6 cellular contexts compared by ENCODE assay signal in the genomic region with DNA sequence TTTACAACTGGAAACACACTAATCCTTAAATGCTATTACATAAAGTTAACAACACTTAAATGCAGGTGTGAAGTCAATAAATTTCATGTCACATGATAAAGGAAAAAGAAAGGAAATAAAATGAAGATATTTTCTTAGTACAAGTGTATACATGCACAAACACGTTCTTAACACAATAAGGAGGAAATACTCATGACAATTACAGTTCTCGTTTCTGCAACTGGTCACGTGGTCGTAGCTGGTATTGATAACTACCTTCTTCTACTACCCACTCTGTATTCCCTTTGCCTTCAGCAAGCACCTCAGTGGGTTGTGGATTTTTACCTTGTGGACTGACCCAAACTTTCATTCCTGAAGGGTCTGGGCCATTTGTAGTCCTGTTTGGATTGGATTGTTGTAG. TPM values are rescaled to one million over a fixed set of nuclear protein-coding genes. Genes with fewer than 3 reads are reported as not detected.
A peak's percentile ranks its signal among the peaks of the same experiment; 100 is the strongest.
DNase-seq lines count a peak whose midpoint lies in the region; ATAC-seq, FAIRE-seq and TF ChIP-seq lines count a peak whose summit lies in the region.
"Not testable (repeated sequence)": the region's sequence is repeated elsewhere in the genome, so short reads cannot be mapped to it uniquely, and the experiment has no call there.

No MANE protein-coding gene starts in this region.

- FAIRE-seq in K562 (lab: Jason Lieb, UNC) = not testable (repeated sequence)

- H3K4me1 ChIP-seq in K562 (replicated peaks in 1 of 2; ENCODE audit: control insufficient read depth in 2 of 2, insufficient read depth in 2 of 2, low read length in 2 of 2) = not testable (repeated sequence)

- peak; percentile 41 for DNase-seq in CD1c-positive myeloid dendritic cell (ENCODE audit: extremely low spot score)
- peak; percentile 23 for DNase-seq in MV-4-11 (lab: John Stamatoyannopoulos, UW)
- DNase-seq in NOMO-1 treated with DMSO at 0.1 percent for 48 hours (lab: John Stamatoyannopoulos, UW; ENCODE audit: unreplicated experiment) = peak; percentile 36
- DNase-seq in K562 (ENCODE audit: extremely low read depth in 1 of 4, low spot score in 3 of 4); central memory CD8-positive, alpha-beta T cell (ENCODE audit: low spot score in 2 of 2): not testable (repeated sequence)
- peak; percentile 58 for DNase-seq in epithelial cell of esophagus (ENCODE audit: low read depth)

- H3K27ac ChIP-seq in K562 (ENCODE audit: extremely low read depth, low read depth, low read length) = not testable (repeated sequence)

- intact Hi-C loops in K562 (cut with micrococcal nuclease) = not testable (repeated sequence)

- H3K4me2 ChIP-seq in K562 (ENCODE audit: insufficient read depth, low read length) = not testable (repeated sequence)

- peak overlapping the region; percentile 1 for H3K27ac Mint-ChIP-seq in central memory CD8-positive, alpha-beta T cell (ENCODE audit: low read depth)

- not testable (repeated sequence) for H4K20me1 ChIP-seq in K562 (replicated peaks; ENCODE audit: control insufficient read depth, insufficient read depth, low read length)

- H3K9me3 Mint-ChIP-seq in central memory CD8-positive, alpha-beta T cell = not testable (repeated sequence)

- peaks cover 26 to 29% of the 10 kb centered on the region in 2 experiments for H3K27me3 ChIP-seq in K562 (ENCODE audit: control insufficient read depth in 2 of 2, insufficient read depth in 2 of 2, low read length in 2 of 2)

- not testable (repeated sequence) for BruUV-seq in K562 (replicated peaks; lab: Mats Ljungman, UMichigan)

- not testable (repeated sequence) for H3K4me3 ChIP-seq in K562; epithelial cell of esophagus (ENCODE audit: low read length)

- 6% methylated on average over 4 of the region's 4 CpGs for WGBS in K562 (ENCODE audit: insufficient coverage, low coverage, missing lambda C conversion rate)

- POLR2A ChIA-PET in K562 (lab: Yijun Ruan, JAX) = interaction anchor here (1.0 to 1.3 kb wide), 3 partner anchors 9 to 14 kb away, joined by 3 to 4 read pairs (median 4); no protein-coding TSS in a partner anchor

- not testable (repeated sequence) for H3K27me3 Mint-ChIP-seq in central memory CD8-positive, alpha-beta T cell

- not testable (repeated sequence) for H3K36me3 Mint-ChIP-seq in central memory CD8-positive, alpha-beta T cell (ENCODE audit: insufficient read depth)

- H3K4me3 Mint-ChIP-seq in central memory CD8-positive, alpha-beta T cell = not testable (repeated sequence)

- not testable (repeated sequence) for H3K36me3 ChIP-seq in K562 (ENCODE audit: control insufficient read depth, insufficient read depth, low read length)

- not testable (repeated sequence) for H3K79me2 ChIP-seq in K562 (ENCODE audit: control insufficient read depth, insufficient read depth, low read length)

- not testable (repeated sequence) for TF ChIP-seq POLR2A in K562 (conservative IDR thresholded peaks at IDR 0.05)

- not testable (repeated sequence) for ATAC-seq in K562; central memory CD8-positive, alpha-beta T cell (replicated peaks; ENCODE audit: extremely low read depth, poor library complexity, severe bottlenecking)

- H3K9ac ChIP-seq in K562 (ENCODE audit: insufficient read depth in 1 of 2, low read depth in 2 of 2, low read length in 2 of 2) = not testable (repeated sequence)

- not testable (repeated sequence) for H2AFZ ChIP-seq in K562 (ENCODE audit: low read depth, low read length)

- not testable (repeated sequence) for TF ChIP-seq CTCF in K562 (IDR thresholded peaks at IDR 0.05 in 2 of 3, conservative IDR thresholded peaks at IDR 0.05 in 1 of 3; ENCODE audit: insufficient read depth in 2 of 3, low read depth in 1 of 3, low read length in 3 of 3); epithelial cell of esophagus (IDR thresholded peaks at IDR 0.05; ENCODE audit: insufficient read depth, low read depth, low read length, missing control alignments)

- not testable (repeated sequence) for TF ChIP-seq EP300 in K562 (IDR thresholded peaks at IDR 0.05; ENCODE audit: low read length)

- in situ Hi-C loops in K562 (cut with MboI) = not testable (repeated sequence)

- not testable (repeated sequence) for H3K4me1 Mint-ChIP-seq in central memory CD8-positive, alpha-beta T cell

- H3K9me3 ChIP-seq in K562 (replicated peaks; ENCODE audit: control insufficient read depth, insufficient read depth, low read depth, low read length) = not testable (repeated sequence)

- H3K9me1 ChIP-seq in K562 (ENCODE audit: control insufficient read depth, insufficient read depth, low read length) = not testable (repeated sequence)

- not testable (repeated sequence) for TF ChIP-seq RAD21 in K562 (CRISPR knock-in tag; conservative IDR thresholded peaks at IDR 0.05 in 1 of 2, IDR thresholded peaks at IDR 0.05 in 1 of 2)

- CTCF ChIA-PET in K562 (lab: Yijun Ruan, JAX; ENCODE audit: low intra/inter-chr PET ratio) = not testable (repeated sequence)

TF ChIP-seq in K562, 482 proteins besides CTCF, POLR2A, EP300 and RAD21:
- TF ChIP-seq RAD51 (IDR thresholded peaks at IDR 0.05; ENCODE audit: borderline replicate concordance, low read depth) (peak; percentile 67), USF1 (CRISPR knock-in tag; IDR thresholded peaks at IDR 0.05) (peak; percentile 15; the same call in 1 of the 2 replicates), USF2 (CRISPR knock-in tag; IDR thresholded peaks at IDR 0.05) (peak; percentile 46)
- TF ChIP-seq, protein P1, sequence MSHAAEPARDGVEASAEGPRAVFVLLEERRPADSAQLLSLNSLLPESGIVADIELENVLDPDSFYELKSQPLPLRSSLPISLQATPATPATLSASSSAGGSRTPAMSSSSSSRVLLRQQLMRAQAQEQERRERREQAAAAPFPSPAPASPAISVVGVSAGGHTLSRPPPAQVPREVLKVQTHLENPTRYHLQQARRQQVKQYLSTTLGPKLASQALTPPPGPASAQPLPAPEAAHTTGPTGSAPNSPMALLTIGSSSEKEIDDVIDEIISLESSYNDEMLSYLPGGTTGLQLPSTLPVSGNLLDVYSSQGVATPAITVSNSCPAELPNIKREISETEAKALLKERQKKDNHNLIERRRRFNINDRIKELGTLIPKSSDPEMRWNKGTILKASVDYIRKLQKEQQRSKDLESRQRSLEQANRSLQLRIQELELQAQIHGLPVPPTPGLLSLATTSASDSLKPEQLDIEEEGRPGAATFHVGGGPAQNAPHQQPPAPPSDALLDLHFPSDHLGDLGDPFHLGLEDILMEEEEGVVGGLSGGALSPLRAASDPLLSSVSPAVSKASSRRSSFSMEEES (CRISPR knock-in tag; IDR thresholded peaks at IDR 0.05) = peak; percentile 78

RNA-seq across cellular contexts. Expression of gene SLC1A4, which starts 26.1 kb away (rescaled TPM):
- 17.5 and 18.4 TPM in 2 replicates for total RNA-seq in K562 (2011; cell fraction: chromatin; rRNA removed; ENCODE audit: low replicate concordance)
- total RNA-seq in K562 (2011; cell fraction: nucleolus; rRNA removed) = 26.2 and 28.7 TPM in 2 replicates
- 23.0 and 27.7 TPM in 2 replicates for total RNA-seq in K562 (2011; cell fraction: nucleoplasm; rRNA removed)
- total RNA-seq in K562 (2014; rRNA removed) (13.9 TPM in 2 replicates), K562 (2014; rRNA removed; fragmentation: Illumina TruSeq; extraction: Trizol) (10.9 and 11.5 TPM in 2 replicates), K562 (2015; rRNA removed; fragmentation: Illumina TruSeq; extraction: Trizol) (4.4 and 4.6 TPM in 2 replicates), K562 (2021) (18.5 and 24.0 TPM in 2 replicates)
- polyA plus RNA-seq in K562 (2011; rRNA removed) (6.9 and 13.4 TPM in 2 replicates), K562 (2014; fragmentation: Illumina TruSeq; extraction: Trizol) (16.4 and 18.0 TPM in 2 replicates), K562 (2014; fragmentation: Nextera tagmentation; extraction: Ambion mirVana) (1 to 10 TPM; 5.0 to 6.8 TPM), K562 (2014; rRNA removed) (9.8 and 11.6 TPM in 2 replicates)
- polyA plus RNA-seq in K562 (2011; cell fraction: cytosol; rRNA removed) = 7.5 and 14.3 TPM in 2 replicates
- polyA plus RNA-seq in K562 (2011; cell fraction: nucleus; rRNA removed) = 11.3 and 11.9 TPM in 2 replicates
- 8.3 and 42.0 TPM in 2 replicates for polyA plus RNA-seq in K562 (2012)
- polyA minus RNA-seq in K562 (2011; rRNA and poly(A)+ RNA removed) = 14.3 and 23.1 TPM in 2 replicates
- 10.3 and 18.3 TPM in 2 replicates for polyA minus RNA-seq in K562 (2011; cell fraction: cytosol; rRNA and poly(A)+ RNA removed)
- 4.3 and 8.0 TPM in 2 replicates for polyA minus RNA-seq in K562 (2011; cell fraction: nucleus; rRNA and poly(A)+ RNA removed)
